In genomic region chr15:75508741-75509532, GRCh38 we compare ENCODE assay signal across 8 cellular contexts. TPM values are rescaled to one million over a fixed set of nuclear protein-coding genes. Genes with fewer than 3 reads are reported as not detected.
DNase-seq lines count a peak whose midpoint lies in the region; ATAC-seq, FAIRE-seq and TF ChIP-seq lines count a peak whose summit lies in the region.

No MANE protein-coding gene starts in this region.

- H3K36me3 ChIP-seq in bronchial epithelial cell (ENCODE audit: control insufficient read depth, insufficient read depth, low read length) (peaks cover 9% of the 10 kb centered on the region), mucosa of descending colon (ENCODE audit: low read depth) (peaks cover 4% of the 10 kb centered on the region)

- 73 to 75% methylated on average over 8 of the region's 8 CpGs for WGBS in lower leg skin, 2 donors

- no peak overlapping the region for H3K27ac ChIP-seq in 22Rv1

- no peak for TF ChIP-seq POLR2A in lower leg skin (IDR thresholded peaks at IDR 0.05)

- DNase-seq in EH (ENCODE audit: low read depth) (peak; percentile 49), NCI-H226 (peak; percentile 23), bronchial epithelial cell (ENCODE audit: low read depth) (peak; percentile 28), mucosa of descending colon (peak in 1 of 3 donors; percentile 31), lower leg skin (ENCODE audit: low spot score in 2 of 2) (no peak), NCI-H2029 (lab: John Stamatoyannopoulos, UW) (no peak)

- peak; percentile 35 for ATAC-seq in mucosa of descending colon
- no peak for ATAC-seq in GM21447 (IDR thresholded peaks at IDR 0.05; ENCODE audit: unreplicated experiment)

- no peaks in the 10 kb centered on the region for H3K9me3 ChIP-seq in mucosa of descending colon

- TF ChIP-seq CTCF in 22Rv1 (IDR thresholded peaks at IDR 0.05) (peak; percentile 53), bronchial epithelial cell (IDR thresholded peaks at IDR 0.05; ENCODE audit: insufficient read depth, low read length, severe bottlenecking) (peak; percentile 50), mucosa of descending colon (IDR thresholded peaks at IDR 0.05) (no peak), lower leg skin (IDR thresholded peaks at IDR 0.05) (no peak)

- no peak for FAIRE-seq in bronchial epithelial cell (lab: Jason Lieb, UNC)

- no peaks in the 10 kb centered on the region for H3K27me3 ChIP-seq in bronchial epithelial cell (ENCODE audit: control insufficient read depth, insufficient read depth, low read length)

- H3K4me1 ChIP-seq in mucosa of descending colon (ENCODE audit: low read depth), result no peaks in the 10 kb centered on the region

- H3K4me3 ChIP-seq in bronchial epithelial cell (ENCODE audit: low read depth, low read length) (no peak overlapping the region), mucosa of descending colon (no peak overlapping the region), lower leg skin (ENCODE audit: low read depth, poor library complexity, severe bottlenecking) (no peak overlapping the region)

- intact Hi-C loops in mucosa of descending colon (cut with DNase I, micrococcal nuclease) (no loop called here), lower leg skin (cut with DNase I; ENCODE audit: low total_unique reads) (no loop called here)

RNA-seq across cellular contexts. Expression of gene SIN3A, which starts 57.4 kb away (rescaled TPM):
- total RNA-seq in bronchial epithelial cell, result 11.6 and 24.6 TPM in 2 replicates
- 10 to 100 TPM; 52.6 to 75.3 (median 60.6) TPM for total RNA-seq in mucosa of descending colon
- 10 to 100 TPM; 47.1 to 68.8 (median 49.6) TPM for total RNA-seq in lower leg skin

Comparison
In these comparisons a context has a peak if more than half of its experiments do, and no peak if none do; other contexts are left out.
1. CTCF ChIP-seq: peak in 22Rv1 (single experiment) and bronchial epithelial cell (single experiment); none in mucosa of descending colon (single experiment) and lower leg skin (0 of 3).
2. DNase-seq: peak in EH (single experiment), NCI-H226 (single experiment) and bronchial epithelial cell (single experiment); none in lower leg skin (0 of 2) and NCI-H2029 (single experiment).